1 cellular context compared by ENCODE assay signal in genomic region chr1:145936247-145936646, GRCh38.
TF ChIP-seq lines count a peak whose summit lies in the region.

No MANE protein-coding gene starts in this region.

TF ChIP-seq in WTC11, 78 proteins besides CTCF, POLR2A, EP300 and RAD21 (continued from another document):
- no peak for TF ChIP-seq AFF4 (CRISPR knock-in tag; IDR thresholded peaks at IDR 0.05; ENCODE audit: borderline replicate concordance)
- TF ChIP-seq FOXJ3 (CRISPR knock-in tag; IDR thresholded peaks at IDR 0.05; ENCODE audit: borderline replicate concordance): no peak
- TF ChIP-seq ZSCAN18 (CRISPR knock-in tag; IDR thresholded peaks at IDR 0.05): no peak
- no peak for TF ChIP-seq ESRRA (CRISPR knock-in tag; IDR thresholded peaks at IDR 0.05; ENCODE audit: borderline replicate concordance)
- TF ChIP-seq TCF7 (CRISPR knock-in tag; IDR thresholded peaks at IDR 0.05; ENCODE audit: low read depth): no peak
